21 cellular contexts compared by ENCODE assay signal in the genomic region with DNA sequence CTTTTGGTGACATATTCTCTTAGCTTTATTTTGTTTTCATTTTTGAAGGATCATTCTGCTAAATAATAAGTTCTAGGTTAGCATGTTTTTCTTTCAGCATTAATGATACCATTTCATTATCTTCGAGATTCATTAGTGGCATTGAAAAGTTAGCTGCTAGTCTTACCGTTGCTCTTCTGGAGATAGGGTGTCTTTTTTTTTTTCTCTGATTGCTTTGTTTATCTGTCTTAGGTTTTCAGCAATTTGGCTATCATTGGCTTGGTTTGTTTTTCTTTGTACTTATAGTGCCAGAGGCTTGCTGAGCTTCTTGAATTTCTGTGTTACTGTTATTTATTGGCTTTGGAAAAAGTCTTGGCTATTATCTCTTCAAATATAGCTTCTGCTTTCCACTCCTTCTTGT.
"Had no signal": no experiment of that assay in that cellular context is flagged by ENCODE, and none has a peak within 500 bp of the region (broad histone marks: within the 10 kb centered on the region; RNA-seq: fewer than 3 reads in every experiment).

No MANE protein-coding gene starts in this region.

- H3K4me2 ChIP-seq: hepatocyte had no signal

- H3K4me3 Mint-ChIP-seq: activated B cell treated with CpG ODN at 0.5 μM for 24 hours; activated CD4-positive, alpha-beta T cell treated with anti-CD3 and anti-CD28 coated beads for 36 hours; activated naive CD8-positive, alpha-beta T cell treated with anti-CD3 and anti-CD28 coated beads for 36 hours; activated T-cell treated with anti-CD3 and anti-CD28 coated beads, Interleukin-2, amount 50 U/mL, for 4 hours; immature natural killer cell; natural killer cell treated with Interleukin-12 subunit alpha and Interleukin-12 subunit beta and Interleukin-15 and Interleukin-18, amount 100 ng/mL, for 72 hours; T-helper 17 cell had no signal

- H3K27me3 ChIP-seq: hepatocyte had no signal

- H3K27me3 Mint-ChIP-seq: activated B cell treated with CpG ODN at 0.5 μM for 24 hours; activated CD4-positive, alpha-beta T cell treated with anti-CD3 and anti-CD28 coated beads for 36 hours; activated naive CD8-positive, alpha-beta T cell treated with anti-CD3 and anti-CD28 coated beads for 36 hours; natural killer cell treated with Interleukin-12 subunit alpha and Interleukin-12 subunit beta and Interleukin-15 and Interleukin-18, amount 100 ng/mL, for 72 hours; T-helper 17 cell had no signal

- H3K4me1 Mint-ChIP-seq: activated B cell treated with CpG ODN at 0.5 μM for 24 hours; activated CD4-positive, alpha-beta T cell treated with anti-CD3 and anti-CD28 coated beads for 36 hours; activated naive CD8-positive, alpha-beta T cell treated with anti-CD3 and anti-CD28 coated beads for 36 hours; immature natural killer cell; T-helper 17 cell had no signal

- H3K79me2 ChIP-seq: hepatocyte had no signal

- H3K4me3 ChIP-seq: hepatocyte, left ventricle myocardium inferior had no signal

- H3K4me1 ChIP-seq: left ventricle myocardium inferior had no signal

- H3K9me3 ChIP-seq: left ventricle myocardium inferior had no signal

- H3K36me3 ChIP-seq: left ventricle myocardium inferior had no signal

- H3K9me3 Mint-ChIP-seq: activated naive CD8-positive, alpha-beta T cell treated with anti-CD3 and anti-CD28 coated beads for 36 hours; activated T-cell treated with anti-CD3 and anti-CD28 coated beads, Interleukin-2, amount 50 U/mL, for 4 hours had no signal

- H3K36me3 Mint-ChIP-seq: activated naive CD8-positive, alpha-beta T cell treated with anti-CD3 and anti-CD28 coated beads for 36 hours; immature natural killer cell; natural killer cell treated with Interleukin-12 subunit alpha and Interleukin-12 subunit beta and Interleukin-15 and Interleukin-18, amount 100 ng/mL, for 72 hours had no signal

- H2AFZ ChIP-seq: hepatocyte had no signal

- H3K27ac Mint-ChIP-seq: activated B cell treated with CpG ODN at 0.5 μM for 24 hours; activated CD4-positive, alpha-beta T cell treated with anti-CD3 and anti-CD28 coated beads for 36 hours; activated naive CD8-positive, alpha-beta T cell treated with anti-CD3 and anti-CD28 coated beads for 36 hours; immature natural killer cell; natural killer cell treated with Interleukin-12 subunit alpha and Interleukin-12 subunit beta and Interleukin-15 and Interleukin-18, amount 100 ng/mL, for 72 hours; T-helper 17 cell had no signal

- H3K27ac ChIP-seq: hepatocyte, left ventricle myocardium inferior had no signal

- DNase-seq: activated B cell treated with CpG ODN at 0.5 μM for 24 hours; activated CD4-positive, alpha-beta T cell treated with anti-CD3 and anti-CD28 coated beads for 36 hours; activated CD4-positive, alpha-beta T cell treated with anti-CD3 and anti-CD28 coated beads, Interleukin-2, amount 50 U/mL, for 4 hours; activated CD8-positive, alpha-beta memory T cell treated with anti-CD3 and anti-CD28 coated beads for 24 hours; activated CD8-positive, alpha-beta memory T cell treated with anti-CD3 and anti-CD28 coated beads, Interleukin-2, amount 50 U/mL, for 4 hours; activated naive CD4-positive, alpha-beta T cell treated with Interleukin-2 at 50 U/mL for 16 hours; activated naive CD8-positive, alpha-beta T cell treated with anti-CD3 and anti-CD28 coated beads for 36 hours; activated T-cell treated with anti-CD3 and anti-CD28 coated beads, Interleukin-2, amount 50 U/mL, for 4 hours; dermis blood vessel endothelial cell; effector CD8-positive, alpha-beta T cell; glutamatergic neuron; immature natural killer cell; left ventricle myocardium inferior; mammary epithelial cell; posterior cingulate gyrus; stimulated activated CD4-positive, alpha-beta T cell treated with anti-CD3 and anti-CD28 coated beads, Interleukin-2, amount 100 ng/mL, for 48 hours; stimulated activated naive CD4-positive, alpha-beta T cell treated with Interleukin-2 at 50 U/mL for 16 hours; SW 1271; T-helper 17 cell had no signal
